9 cellular contexts compared by ENCODE assay signal in the genomic region with DNA sequence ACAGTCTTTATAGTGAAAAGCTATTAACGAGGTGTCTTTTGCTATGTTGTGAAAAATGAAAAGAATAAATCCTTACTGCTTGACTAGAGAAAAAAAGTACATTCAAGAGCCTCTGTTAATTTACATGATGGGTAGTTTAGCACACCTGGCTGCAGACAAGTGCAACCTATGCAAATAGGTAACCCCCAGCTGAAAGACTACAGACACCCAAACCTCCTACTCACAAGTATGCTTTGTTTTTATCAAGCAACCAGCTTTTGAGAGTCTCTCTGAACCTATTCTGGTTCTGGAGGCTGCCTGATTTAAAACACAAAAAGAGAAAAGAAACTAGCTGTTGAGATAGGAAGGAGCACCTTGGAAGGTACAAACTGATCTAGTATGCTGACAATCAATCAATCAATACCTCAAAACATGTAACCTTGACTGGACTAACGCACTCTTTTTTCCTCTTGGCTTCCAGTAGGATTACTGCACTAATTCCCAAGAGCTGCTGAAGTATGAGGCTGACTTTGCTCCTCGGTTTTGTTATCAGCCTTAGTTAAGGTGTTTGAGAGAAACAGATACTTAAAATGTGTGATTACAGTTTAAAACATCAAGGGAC.
DNase-seq lines count a peak whose midpoint lies in the region; ATAC-seq and TF ChIP-seq lines count a peak whose summit lies in the region.
"Had no signal": no experiment of that assay in that cellular context is flagged by ENCODE, and none has a peak within 500 bp of the region (broad histone marks: within the 10 kb centered on the region; RNA-seq: fewer than 3 reads in every experiment).

No MANE protein-coding gene starts in this region.

- peak overlapping the region in 7 of 8 donors; percentile 2 to 64 (median 50) for H3K4me3 Mint-ChIP-seq in CD4-positive, alpha-beta memory T cell

- H3K27ac Mint-ChIP-seq in CD4-positive, alpha-beta memory T cell: peak overlapping the region in 3 of 7 donors; percentile 9 to 80 (median 39)

- no peak for TF ChIP-seq CTCF in fibroblast of mammary gland (conservative IDR thresholded peaks at IDR 0.05; ENCODE audit: control insufficient read depth, insufficient read depth, low read depth, low read length)
- TF ChIP-seq CTCF in heart right ventricle (IDR thresholded peaks at IDR 0.05): no peak

- H3K36me3 ChIP-seq in CD4-positive, alpha-beta memory T cell (ENCODE audit: insufficient read depth, low read length): no peaks in the 10 kb centered on the region
- no peaks in the 10 kb centered on the region for H3K36me3 ChIP-seq in heart right ventricle

- H3K4me1 Mint-ChIP-seq in CD4-positive, alpha-beta memory T cell: peaks cover 13 to 30% (median 16%) of the 10 kb centered on the region in 4 donors

- POLR2A ChIA-PET in CD4-positive, alpha-beta memory T cell (lab: Charles Lee; ENCODE audit: partially characterized antibody): no interaction called here

- no peak overlapping the region for H3K27ac ChIP-seq in CD4-positive, alpha-beta memory T cell (ENCODE audit: low read depth, low read length)
- peak overlapping the region in 4 of 10 donors; percentile 30 to 52 (median 36) for H3K27ac ChIP-seq in heart right ventricle

- intact Hi-C loops in CD4-positive, alpha-beta memory T cell (cut with micrococcal nuclease): no loop called here
- intact Hi-C loops in heart right ventricle (cut with DNase I): loop anchor here in 1 of 10 donors (10.0 kb wide), 1 partner anchor 417 kb away; no protein-coding TSS in a partner anchor

- ATAC-seq in GM19467 (IDR thresholded peaks at IDR 0.05; ENCODE audit: unreplicated experiment): peak; percentile 75
- ATAC-seq in HG03439 (IDR thresholded peaks at IDR 0.05; ENCODE audit: unreplicated experiment): peak; percentile 84
- no peak for ATAC-seq in heart right ventricle

- no peak overlapping the region for H3K4me3 ChIP-seq in CD4-positive, alpha-beta memory T cell (ENCODE audit: low read length in 2 of 2)
- H3K4me3 ChIP-seq in fibroblast of mammary gland (ENCODE audit: control insufficient read depth, low read depth, low read length): no peak overlapping the region
- peak overlapping the region in 5 of 10 donors; percentile 2 to 34 (median 5) for H3K4me3 ChIP-seq in heart right ventricle

- peaks cover 0 to 3% of the 10 kb centered on the region in 2 donors for H3K36me3 Mint-ChIP-seq in CD4-positive, alpha-beta memory T cell

- H3K9me3 Mint-ChIP-seq in CD4-positive, alpha-beta memory T cell: peaks cover 1 to 26% (median 21%) of the 10 kb centered on the region in 8 donors

- CTCF ChIA-PET in CD4-positive, alpha-beta memory T cell (lab: Charles Lee; ENCODE audit: partially characterized antibody): no interaction called here

- no peak for DNase-seq in CD4-positive, alpha-beta memory T cell
- DNase-seq in fibroblast of mammary gland (ENCODE audit: low read depth) (peak; percentile 12), pons (ENCODE audit: low spot score) (no peak), heart right ventricle (no peak), NCI-H187 treated with DMSO at 0.1 percent for 48 hours (lab: John Stamatoyannopoulos, UW) (no peak)
- DNase-seq in activated CD4-positive, alpha-beta T cell treated with anti-CD3 and anti-CD28 coated beads for 48 hours: no peak
- DNase-seq: trophoblast cell had no signal

- H3K9me3 ChIP-seq in CD4-positive, alpha-beta memory T cell (ENCODE audit: control insufficient read depth in 1 of 2, low read length in 2 of 2): no peaks in the 10 kb centered on the region
- H3K9me3 ChIP-seq in heart right ventricle: peaks cover 0 to 22% (median 11%) of the 10 kb centered on the region in 11 donors

- H3K27me3 Mint-ChIP-seq in CD4-positive, alpha-beta memory T cell: no peaks in the 10 kb centered on the region

- no peaks in the 10 kb centered on the region for H3K27me3 ChIP-seq in CD4-positive, alpha-beta memory T cell (ENCODE audit: insufficient read depth, low read length)
- H3K27me3 ChIP-seq in heart right ventricle: no peaks in the 10 kb centered on the region

- 36 to 48% methylated on average over 3 of the region's 3 CpGs for WGBS in heart right ventricle, 2 donors

- peaks cover 15% of the 10 kb centered on the region for H3K4me1 ChIP-seq in CD4-positive, alpha-beta memory T cell (ENCODE audit: insufficient read depth, low read length)
- H3K4me1 ChIP-seq in heart right ventricle: peaks cover 0 to 24% (median 6%) of the 10 kb centered on the region in 9 donors

Comparison
In these comparisons a context has a peak if more than half of its experiments do, and no peak if none do; other contexts are left out.
1. ATAC-seq: peak in GM19467 (single experiment) and HG03439 (single experiment); none in heart right ventricle (0 of 8).